ENCODE assay signal across 22 cellular contexts in genomic region chr10:131855396-131855762, GRCh38. TPM values are rescaled to one million over a fixed set of nuclear protein-coding genes. Genes with fewer than 3 reads are reported as not detected.
A peak's percentile ranks its signal among the peaks of the same experiment; 100 is the strongest.
DNase-seq lines count a peak whose midpoint lies in the region; TF ChIP-seq lines count a peak whose summit lies in the region.
"Had no signal": no experiment of that assay in that cellular context is flagged by ENCODE, and none has a peak within 500 bp of the region (broad histone marks: within the 10 kb centered on the region; RNA-seq: fewer than 3 reads in every experiment).

No MANE protein-coding gene starts in this region.

- peaks cover 2% of the 10 kb centered on the region for H3K79me1 ChIP-seq in neuronal stem cell (ENCODE audit: low read depth, low read length)

- H3K4me1 Mint-ChIP-seq in activated naive CD4-positive, alpha-beta T cell treated with anti-CD3 and anti-CD28 coated beads, Interleukin-2, amount 10 ng/mL, durations not matched to agents 7 days and 5 days, result no peaks in the 10 kb centered on the region
- H3K4me1 Mint-ChIP-seq in type B pancreatic cell (ENCODE audit: unreplicated experiment), result no peaks in the 10 kb centered on the region

- no peak overlapping the region for H2BK12ac ChIP-seq in neuronal stem cell (ENCODE audit: low read length)

- H3K9ac ChIP-seq in neuronal stem cell (ENCODE audit: low read depth, low read length, poor library complexity), result no peak overlapping the region

- no peak overlapping the region for H3K27ac ChIP-seq in neuronal stem cell (replicated peaks; ENCODE audit: low read length)
- no peak overlapping the region for H3K27ac ChIP-seq in uterus
- H3K27ac ChIP-seq: 22Rv1 had no signal

- H4K91ac ChIP-seq in neuronal stem cell (ENCODE audit: low read depth, low read length, poor library complexity), result no peak overlapping the region

- peak overlapping the region; percentile 31 for H3K18ac ChIP-seq in neuronal stem cell (ENCODE audit: low read length)

- H3K23ac ChIP-seq in neuronal stem cell (ENCODE audit: low read depth, low read length, poor library complexity), result no peak overlapping the region

- CTCF ChIA-PET in activated naive CD4-positive, alpha-beta T cell treated with anti-CD3 and anti-CD28 coated beads, Interleukin-2, amount 10 ng/mL, durations not matched to agents 7 days and 5 days (lab: Charles Lee), result no interaction called here

- peak overlapping the region; percentile 47 for H2AK5ac ChIP-seq in neuronal stem cell (ENCODE audit: low read depth, low read length)

- H3K4me1 ChIP-seq in neuronal stem cell (ENCODE audit: control insufficient read depth in 2 of 2, insufficient read depth in 1 of 2, low read depth in 1 of 2, low read length in 2 of 2) (peaks cover 0 to 2% of the 10 kb centered on the region in 2 donors), uterus (no peaks in the 10 kb centered on the region)

- H3K4me2 ChIP-seq in neuronal stem cell (ENCODE audit: insufficient read depth, low read length, poor library complexity, severe bottlenecking), result no peak overlapping the region

- TF ChIP-seq CTCF in type B pancreatic cell (conservative IDR thresholded peaks at IDR 0.05), result no peak
- TF ChIP-seq CTCF in uterus (IDR thresholded peaks at IDR 0.05), result no peak

- H3K36me3 ChIP-seq in neuronal stem cell (replicated peaks in 1 of 2; ENCODE audit: control insufficient read depth in 2 of 2, insufficient read depth in 2 of 2, low read length in 2 of 2) (peaks cover 0 to 1% of the 10 kb centered on the region in 2 donors), uterus (no peaks in the 10 kb centered on the region)
- H3K36me3 ChIP-seq: MG63 had no signal

- no peak overlapping the region for H2BK5ac ChIP-seq in neuronal stem cell (ENCODE audit: low read length)

- no peak overlapping the region for H3K4me3 ChIP-seq in neuronal stem cell (ENCODE audit: low read length in 2 of 2)
- no peak overlapping the region for H3K4me3 ChIP-seq in uterus
- H3K4me3 ChIP-seq: K562, MG63 had no signal

- no peak overlapping the region for H3K14ac ChIP-seq in neuronal stem cell (ENCODE audit: low read length)

- no peak overlapping the region for H3K27ac Mint-ChIP-seq in activated naive CD4-positive, alpha-beta T cell treated with anti-CD3 and anti-CD28 coated beads, Interleukin-2, amount 10 ng/mL, durations not matched to agents 7 days and 5 days
- no peak overlapping the region for H3K27ac Mint-ChIP-seq in type B pancreatic cell
- H3K27ac Mint-ChIP-seq: CD8-positive, alpha-beta T cell had no signal

- H3K36me3 Mint-ChIP-seq in activated naive CD4-positive, alpha-beta T cell treated with anti-CD3 and anti-CD28 coated beads, Interleukin-2, amount 10 ng/mL, durations not matched to agents 7 days and 5 days, result no peaks in the 10 kb centered on the region
- H3K36me3 Mint-ChIP-seq in type B pancreatic cell, result no peaks in the 10 kb centered on the region
- H3K36me3 Mint-ChIP-seq: CD8-positive, alpha-beta T cell had no signal

- TF ChIP-seq POLR2A in uterus (IDR thresholded peaks at IDR 0.05), result no peak

- intact Hi-C loops in uterus (cut with DNase I; ENCODE audit: low total_unique reads), result no loop called here

- peaks cover 3% of the 10 kb centered on the region for H3K9me3 Mint-ChIP-seq in activated naive CD4-positive, alpha-beta T cell treated with anti-CD3 and anti-CD28 coated beads, Interleukin-2, amount 10 ng/mL, durations not matched to agents 7 days and 5 days
- no peaks in the 10 kb centered on the region for H3K9me3 Mint-ChIP-seq in type B pancreatic cell
- H3K9me3 Mint-ChIP-seq: CD8-positive, alpha-beta T cell had no signal

- no peak overlapping the region for H3K4me3 Mint-ChIP-seq in activated naive CD4-positive, alpha-beta T cell treated with anti-CD3 and anti-CD28 coated beads, Interleukin-2, amount 10 ng/mL, durations not matched to agents 7 days and 5 days
- no peak overlapping the region for H3K4me3 Mint-ChIP-seq in type B pancreatic cell
- H3K4me3 Mint-ChIP-seq: CD8-positive, alpha-beta T cell had no signal

- H2BK120ac ChIP-seq in neuronal stem cell (ENCODE audit: low read depth, low read length), result no peak overlapping the region

- H3K9me3 ChIP-seq in neuronal stem cell (replicated peaks in 1 of 2; ENCODE audit: control insufficient read depth in 2 of 2, insufficient read depth in 1 of 2, low read depth in 1 of 2, low read length in 2 of 2) (no peaks in the 10 kb centered on the region), uterus (no peaks in the 10 kb centered on the region)
- H3K9me3 ChIP-seq: MG63 had no signal

- H3K27me3 ChIP-seq in neuronal stem cell (ENCODE audit: control insufficient read depth in 3 of 3, insufficient read depth in 3 of 3, low read depth in 1 of 3, low read length in 3 of 3) (peaks cover 0 to 25% (median 3%) of the 10 kb centered on the region in 3 experiments), uterus (no peaks in the 10 kb centered on the region)

- no CpG with 5 or more reads among the region's 7 CpGs for WGBS in neuronal stem cell (ENCODE audit: extremely low coverage in 2 of 2, insufficient read length in 2 of 2, insufficient replicate concordance in 1 of 2), 2 donors

- H3K4ac ChIP-seq in neuronal stem cell (ENCODE audit: low read length), result no peak overlapping the region

- no peaks in the 10 kb centered on the region for H3K27me3 Mint-ChIP-seq in activated naive CD4-positive, alpha-beta T cell treated with anti-CD3 and anti-CD28 coated beads, Interleukin-2, amount 10 ng/mL, durations not matched to agents 7 days and 5 days
- H3K27me3 Mint-ChIP-seq in type B pancreatic cell, result peaks cover 7% of the 10 kb centered on the region

- H2BK15ac ChIP-seq in neuronal stem cell (ENCODE audit: low read length), result no peak overlapping the region

- no peak overlapping the region for H4K8ac ChIP-seq in neuronal stem cell (ENCODE audit: low read depth, low read length)

- peak; percentile 8 for DNase-seq in activated naive CD4-positive, alpha-beta T cell treated with anti-CD3 and anti-CD28 coated beads, Interleukin-2, amount 10 ng/mL, durations not matched to agents 7 days and 5 days
- DNase-seq in activated naive CD4-positive, alpha-beta T cell treated with anti-CD3 and anti-CD28 coated beads, Interleukin-2, amount 50 U/mL, for 16 hours, result no peak
- DNase-seq in islet precursor cell, result peak; percentile 38
- DNase-seq in neuronal stem cell (ENCODE audit: low spot score), result no peak
- peak; percentile 48 for DNase-seq in type B pancreatic cell (ENCODE audit: extremely low spot score, unreplicated experiment)
- no peak for DNase-seq in uterus
- DNase-seq in NCI-H1930 (lab: John Stamatoyannopoulos, UW), result no peak
- no peak for DNase-seq in HUDEP-2 (lab: John Stamatoyannopoulos, UW; ENCODE audit: unreplicated experiment in 76 of 76)
- DNase-seq: ACHN; C1 segment of cervical spinal cord; Calu3; CD8-positive, alpha-beta T cell; DMS153; MG63; NCI-H1417; NCI-H1694 treated with DMSO at 0.1 percent for 48 hours; NCI-H446; NCI-H526 treated with DMSO at 0.1 percent for 48 hours; PC-3; Right ventricle myocardium superior had no signal

- no peak overlapping the region for H2AFZ ChIP-seq in neuronal stem cell (ENCODE audit: low read length)

RNA-seq across cellular contexts. Expression of gene PPP2R2D, which starts 45.4 kb away (rescaled TPM):
- polyA plus RNA-seq in neuronal stem cell (2013, experiment 1 of 2), result 26.3 TPM
- 26.5 TPM for polyA plus RNA-seq in neuronal stem cell (2013, experiment 2 of 2)
- 36.6 and 38.1 TPM in 2 replicates for total RNA-seq in type B pancreatic cell (ENCODE audit: low replicate concordance)
- 10 to 100 TPM; 21.2 to 43.2 (median 36.3) TPM for total RNA-seq in uterus

Comparison
In these comparisons a context has a peak if more than half of its experiments do, and no peak if none do; other contexts are left out.
1. DNase-seq: peak in activated naive CD4-positive, alpha-beta T cell treated with anti-CD3 and anti-CD28 coated beads, Interleukin-2, amount 10 ng/mL, durations not matched to agents 7 days and 5 days (single experiment), islet precursor cell (single experiment) and type B pancreatic cell (single experiment); none in activated naive CD4-positive, alpha-beta T cell treated with anti-CD3 and anti-CD28 coated beads, Interleukin-2, amount 50 U/mL, for 16 hours (single experiment), neuronal stem cell (single experiment), uterus (0 of 2), NCI-H1930 (0 of 2) and HUDEP-2 (0 of 76).